ENCODE assay signal across 13 cellular contexts in the genomic region with DNA sequence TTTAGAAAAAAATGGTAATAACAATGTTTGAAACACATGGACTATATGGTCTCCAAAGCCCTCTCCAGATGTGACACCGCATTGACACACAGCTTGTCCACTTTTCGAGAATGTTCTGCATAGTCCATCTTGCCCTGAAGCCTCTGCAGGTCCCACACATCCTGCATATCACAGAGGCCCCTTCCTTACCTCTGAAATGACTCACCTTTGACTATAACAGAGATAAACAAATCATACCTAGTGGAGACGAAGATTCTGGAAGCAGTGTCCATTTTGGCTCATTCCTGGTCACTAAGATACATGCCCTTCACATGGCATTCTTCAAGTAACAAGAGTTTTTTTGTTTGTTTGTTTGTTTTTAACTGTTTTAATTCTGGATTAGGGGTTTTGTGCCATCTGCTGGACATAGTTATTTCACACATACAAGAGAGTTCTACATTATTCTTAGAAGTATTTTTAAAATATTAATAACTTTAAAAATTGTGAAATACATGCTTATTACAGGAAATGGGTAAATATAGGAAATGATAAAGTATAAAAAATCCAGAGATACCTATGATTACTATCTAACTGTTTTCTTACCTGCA. TPM values are rescaled to one million over a fixed set of nuclear protein-coding genes. Genes with fewer than 3 reads are reported as not detected.
DNase-seq lines count a peak whose midpoint lies in the region; FAIRE-seq and TF ChIP-seq lines count a peak whose summit lies in the region.
"Had no signal": no experiment of that assay in that cellular context is flagged by ENCODE, and none has a peak within 500 bp of the region (broad histone marks: within the 10 kb centered on the region; RNA-seq: fewer than 3 reads in every experiment).

No MANE protein-coding gene starts in this region.

- H3K4me2 ChIP-seq in mammary epithelial cell (ENCODE audit: insufficient read depth, low read depth, low read length), result no peak overlapping the region

- H3K27me3 ChIP-seq in mammary epithelial cell (ENCODE audit: insufficient read depth, low read length) (peaks cover 3% of the 10 kb centered on the region), small intestine (ENCODE audit: control insufficient read depth in 2 of 2, insufficient read depth in 2 of 2, low read length in 2 of 2) (no peaks in the 10 kb centered on the region)
- no peaks in the 10 kb centered on the region for H3K27me3 ChIP-seq in effector memory CD4-positive, alpha-beta T cell (replicated peaks; ENCODE audit: control insufficient read depth, insufficient read depth, low read length, poor library complexity, severe bottlenecking)
- H3K27me3 ChIP-seq: testis had no signal

- no peak overlapping the region for H2AFZ ChIP-seq in mammary epithelial cell (ENCODE audit: low read depth, low read length)

- no peaks in the 10 kb centered on the region for H3K36me3 Mint-ChIP-seq in osteocyte (ENCODE audit: unreplicated experiment)

- no peaks in the 10 kb centered on the region for H3K9me3 Mint-ChIP-seq in osteocyte (ENCODE audit: unreplicated experiment)

- POLR2A ChIA-PET in GM10248 (lab: Yijun Ruan, JAX), result no interaction called here
- POLR2A ChIA-PET in HEK293T (lab: Yijun Ruan, JAX), result no interaction called here

- no peaks in the 10 kb centered on the region for H4K20me1 ChIP-seq in mammary epithelial cell (ENCODE audit: insufficient read depth, low read length)

- no peaks in the 10 kb centered on the region for H3K9me3 ChIP-seq in mammary epithelial cell (replicated peaks; ENCODE audit: insufficient read depth, low read length)
- no peaks in the 10 kb centered on the region for H3K9me3 ChIP-seq in small intestine (ENCODE audit: control insufficient read depth, low read depth)
- H3K9me3 ChIP-seq in effector memory CD4-positive, alpha-beta T cell (ENCODE audit: control insufficient read depth, low read length), result no peaks in the 10 kb centered on the region
- H3K9me3 ChIP-seq: testis had no signal

- no peak overlapping the region for H3K27ac Mint-ChIP-seq in osteocyte (ENCODE audit: unreplicated experiment)

- 53% methylated on average over 3 of the region's 3 CpGs for WGBS in mammary epithelial cell (ENCODE audit: low coverage, missing lambda C conversion rate)
- 57 to 70% (median 65%) methylated on average over 3 of the region's 3 CpGs for WGBS in small intestine, 3 donors

- FAIRE-seq in urothelium cell line (lab: Jason Lieb, UNC) (no peak), small intestine (lab: Jason Lieb, UNC) (no peak)

- intact Hi-C loops in mammary epithelial cell (cut with micrococcal nuclease), result no loop called here

- H3K4me3 Mint-ChIP-seq in osteocyte (ENCODE audit: unreplicated experiment), result no peak overlapping the region

- H3K27ac ChIP-seq in mammary epithelial cell (ENCODE audit: insufficient read depth, low read depth, low read length) (no peak overlapping the region), small intestine (ENCODE audit: low read depth in 1 of 2, low read length in 1 of 2) (no peak overlapping the region)
- no peak overlapping the region for H3K27ac ChIP-seq in effector memory CD4-positive, alpha-beta T cell (ENCODE audit: insufficient read depth, low read length, poor library complexity, severe bottlenecking)
- H3K27ac ChIP-seq: testis had no signal

- H3K36me3 ChIP-seq in mammary epithelial cell (ENCODE audit: insufficient read depth, low read length), result no peaks in the 10 kb centered on the region
- H3K36me3 ChIP-seq in small intestine (ENCODE audit: control insufficient read depth in 2 of 2, insufficient read depth in 2 of 2, low read length in 2 of 2), result no peaks in the 10 kb centered on the region
- H3K36me3 ChIP-seq in effector memory CD4-positive, alpha-beta T cell (ENCODE audit: control insufficient read depth, insufficient read depth, low read length), result no peaks in the 10 kb centered on the region

- no peak overlapping the region for H3K9ac ChIP-seq in mammary epithelial cell (ENCODE audit: insufficient read depth, low read length)

- no TSS peak for BruUV-seq in mammary epithelial cell (replicated peaks; lab: Mats Ljungman, UMichigan)

- in situ Hi-C loops in mammary epithelial cell (cut with MboI; ENCODE audit: low sequenced_read_pairs in 2 of 2), result no loop called here

- H3K4me1 ChIP-seq in mammary epithelial cell (ENCODE audit: insufficient read depth, low read length), result no peaks in the 10 kb centered on the region
- H3K4me1 ChIP-seq in small intestine (ENCODE audit: control insufficient read depth in 2 of 2, insufficient read depth in 1 of 2, low read depth in 1 of 2, low read length in 1 of 2), result no peaks in the 10 kb centered on the region
- no peaks in the 10 kb centered on the region for H3K4me1 ChIP-seq in effector memory CD4-positive, alpha-beta T cell (ENCODE audit: control insufficient read depth, insufficient read depth, low read length, poor library complexity, severe bottlenecking)
- H3K4me1 ChIP-seq: testis had no signal

- peaks cover 46% of the 10 kb centered on the region for H3K27me3 Mint-ChIP-seq in osteocyte (ENCODE audit: unreplicated experiment)

- CTCF ChIA-PET in GM10248 (lab: Yijun Ruan, JAX) (interaction anchor here (1.3 kb wide), 1 partner anchor 403 kb away, joined by 4 read pairs; no protein-coding TSS in a partner anchor), mammary epithelial cell (lab: Charles Lee; ENCODE audit: low non-redundant PET) (no interaction called here), HEK293T (lab: Yijun Ruan, JAX) (no interaction called here)

- H3K4me3 ChIP-seq in mammary epithelial cell (replicated peaks in 1 of 3; ENCODE audit: insufficient read depth in 1 of 3, low read depth in 2 of 3, low read length in 3 of 3), result no peak overlapping the region
- no peak overlapping the region for H3K4me3 ChIP-seq in small intestine (ENCODE audit: low read depth in 1 of 2, low read length in 2 of 2)
- no peak overlapping the region for H3K4me3 ChIP-seq in effector memory CD4-positive, alpha-beta T cell (ENCODE audit: insufficient read depth, low read depth, low read length, poor library complexity, severe bottlenecking)
- H3K4me3 ChIP-seq: testis had no signal

- H3K79me2 ChIP-seq in mammary epithelial cell (ENCODE audit: insufficient read depth, low read length), result no peaks in the 10 kb centered on the region

- TF ChIP-seq CTCF in GM10248 (IDR thresholded peaks at IDR 0.05; ENCODE audit: control extremely low read depth, extremely low read depth, low read depth, missing control alignments), result peak; percentile 24
- TF ChIP-seq CTCF in mammary epithelial cell (conservative IDR thresholded peaks at IDR 0.05 in 1 of 2, IDR thresholded peaks at IDR 0.05 in 1 of 2; ENCODE audit: extremely low read depth in 1 of 2, insufficient read depth in 1 of 2, low read depth in 1 of 2, low read length in 2 of 2), result peak; percentile 8 to 10
- peak; percentile 32 for TF ChIP-seq CTCF in osteocyte (IDR thresholded peaks at IDR 0.05)

- no peaks in the 10 kb centered on the region for H3K4me1 Mint-ChIP-seq in osteocyte (ENCODE audit: unreplicated experiment)

- dilution Hi-C loops in mammary epithelial cell (cut with HindIII; ENCODE audit: low sequenced_read_pairs), result loop anchor here (5.0 kb wide), 1 partner anchor 55 kb away; no protein-coding TSS in a partner anchor

- DNase-seq in GM10248 (ENCODE audit: extremely low spot score), result no peak
- peak; percentile 17 for DNase-seq in LHCN-M2 (ENCODE audit: low read depth)
- DNase-seq in mammary epithelial cell, result no peak
- DNase-seq in osteocyte (ENCODE audit: extremely low spot score, unreplicated experiment), result no peak
- DNase-seq in urothelium cell line (ENCODE audit: low spot score), result no peak
- DNase-seq in small intestine, result no peak
- DNase-seq in effector memory CD4-positive, alpha-beta T cell, result no peak
- no peak for DNase-seq in HEK293T (ENCODE audit: extremely low spot score)
- DNase-seq: MM.1S, NCI-H2227 treated with DMSO at 0.1 percent for 48 hours, SHP77, testis had no signal

TF ChIP-seq in HEK293T, 16 proteins besides CTCF, POLR2A, EP300 and RAD21:
- TF ChIP-seq ARNT (IDR thresholded peaks at IDR 0.05) (no peak), FOXA1 (IDR thresholded peaks at IDR 0.05) (no peak), SUZ12 (IDR thresholded peaks at IDR 0.05) (no peak), TARDBP (IDR thresholded peaks at IDR 0.05) (no peak)
TF ChIP-seq in HEK293T: peak in this region for 0.

RNA-seq across cellular contexts. Expression of a gene that starts 5.1 kb away (rescaled TPM):
- total RNA-seq in LHCN-M2 (2014; rRNA removed) (0.40 TPM in 1 of 2 replicates, not detected in the other), mammary epithelial cell (not detected), osteocyte (not detected in 2 replicates)
- polyA plus RNA-seq in LHCN-M2 (2012), result not detected
- polyA plus RNA-seq in mammary epithelial cell (not detected), small intestine (not detected)
- polyA minus RNA-seq in mammary epithelial cell, result not detected
- total RNA-seq: sciatic nerve, testis had no signal

RNA-seq across cellular contexts. Expression of a gene that starts 47.5 kb away (rescaled TPM):
- total RNA-seq in LHCN-M2 (2014; rRNA removed) (33.3 and 37.7 TPM in 2 replicates), mammary epithelial cell (10 to 100 TPM; 17.0 to 26.7 TPM), osteocyte (21.2 and 26.3 TPM in 2 replicates)
- polyA plus RNA-seq in LHCN-M2 (2012), result 21.3 TPM
- polyA plus RNA-seq in mammary epithelial cell (7.0 TPM), small intestine (10 to 100 TPM; 19.7 to 24.2 (median 22.2) TPM)
- polyA minus RNA-seq in mammary epithelial cell, result 7.6 TPM
